Comparison of ENCODE assay signal across 15 cellular contexts in genomic region chr3:40989141-40990061, GRCh38.
"Had no signal": no experiment of that assay in that cellular context is flagged by ENCODE, and none has a peak within 500 bp of the region (broad histone marks: within the 10 kb centered on the region; RNA-seq: fewer than 3 reads in every experiment).

No MANE protein-coding gene starts in this region.

- ATAC-seq: activated CD8-positive, alpha-beta memory T cell treated with anti-CD3 and anti-CD28 coated beads, Interleukin-2, amount 10 ng/mL, durations not matched to agents 7 days and 5 days; effector memory CD8-positive, alpha-beta T cell; lower lobe of right lung; naive thymus-derived CD4-positive, alpha-beta T cell; T-helper 17 cell had no signal

- H3K27me3 ChIP-seq: neutrophil had no signal

- FAIRE-seq: urothelium cell line had no signal

- H3K4me3 ChIP-seq: lower lobe of right lung had no signal

- H3K36me3 ChIP-seq: lower lobe of right lung, neutrophil had no signal

- DNase-seq: activated CD4-positive, alpha-beta T cell treated with anti-CD3 and anti-CD28 coated beads, Interleukin-2, amount 50 U/mL, for 4 hours; activated CD8-positive, alpha-beta memory T cell treated with anti-CD3 and anti-CD28 coated beads, Interleukin-2, amount 10 ng/mL, durations not matched to agents 7 days and 5 days; activated effector memory CD4-positive, alpha-beta T cell treated with Interleukin-2 at 50 U/mL for 16 hours; activated naive CD8-positive, alpha-beta T cell treated with anti-CD3 and anti-CD28 coated beads for 36 hours; activated T-cell treated with anti-CD3 and anti-CD28 coated beads, Interleukin-2, amount 50 U/mL, for 24 hours; anterior cingulate cortex; effector memory CD8-positive, alpha-beta T cell; lower lobe of right lung; naive thymus-derived CD4-positive, alpha-beta T cell; stimulated activated CD4-positive, alpha-beta T cell treated with anti-CD3 and anti-CD28 coated beads, Interleukin-15, amount 100 ng/mL, for 24 hours; stimulated activated CD4-positive, alpha-beta T cell treated with anti-CD3 and anti-CD28 coated beads, Interleukin-4, amount 100 ng/mL, for 24 hours; T-helper 17 cell had no signal

- H3K4me1 ChIP-seq: lower lobe of right lung had no signal

- H3K9me3 ChIP-seq: lower lobe of right lung, neutrophil had no signal

- H3K27ac ChIP-seq: epithelial cell of prostate, lower lobe of right lung, neutrophil had no signal
